In genomic region chr10:44752451-44753441, GRCh38 we compare ENCODE assay signal across 10 cellular contexts.
A peak's percentile ranks its signal among the peaks of the same experiment; 100 is the strongest.
DNase-seq lines count a peak whose midpoint lies in the region; ATAC-seq and TF ChIP-seq lines count a peak whose summit lies in the region.
"Had no signal": no experiment of that assay in that cellular context is flagged by ENCODE, and none has a peak within 500 bp of the region (broad histone marks: within the 10 kb centered on the region; RNA-seq: fewer than 3 reads in every experiment).

No MANE protein-coding gene starts in this region.

- WGBS in body of pancreas, 2 donors: 47 to 48% methylated on average over 4 of the region's 4 CpGs
- 63 to 67% (median 63%) methylated on average over 4 of the region's 4 CpGs for WGBS in psoas muscle, 3 donors

- no peaks in the 10 kb centered on the region for H3K27me3 Mint-ChIP-seq in WTC11 (ENCODE audit: low read depth)

- no peaks in the 10 kb centered on the region for H3K9me3 ChIP-seq in body of pancreas
- H3K9me3 ChIP-seq in psoas muscle: no peaks in the 10 kb centered on the region

- POLR2A ChIA-PET in WTC11 (lab: Charles Lee): no interaction called here

- CTCF ChIA-PET in WTC11 (lab: Charles Lee): no interaction called here

- H3K27me3 ChIP-seq in body of pancreas (no peaks in the 10 kb centered on the region), psoas muscle (ENCODE audit: insufficient read depth in 3 of 3, low read length in 2 of 3) (no peaks in the 10 kb centered on the region)

- intact Hi-C loops in body of pancreas (cut with DNase I): no loop called here
- intact Hi-C loops in psoas muscle (cut with DNase I): no loop called here

- H3K9me3 Mint-ChIP-seq in WTC11: peaks cover 18% of the 10 kb centered on the region

- DNase-seq in AG09309 (ENCODE audit: low read depth) (peak; percentile 95), LNCaP clone FGC (ENCODE audit: low read depth) (peak; percentile 100), body of pancreas (peak; percentile 34 to 77 (median 64)), lung microvascular endothelial cell (ENCODE audit: low read depth in 2 of 2) (peak; percentile 25 to 83), WTC11 (ENCODE audit: low spot score) (no peak), psoas muscle (no peak), erythroblast (lab: John Stamatoyannopoulos, UW) (no peak)
- DNase-seq: activated CD8-positive, alpha-beta memory T cell treated with anti-CD3 and anti-CD28 coated beads, Interleukin-2, amount 50 U/mL, for 48 hours; C1 segment of cervical spinal cord had no signal

- TF ChIP-seq POLR2A in body of pancreas (IDR thresholded peaks at IDR 0.05) (no peak), erythroblast (IDR thresholded peaks at IDR 0.05; ENCODE audit: low read length) (no peak)

- no peaks in the 10 kb centered on the region; the same call in 1 of the 2 replicates for H3K36me3 Mint-ChIP-seq in WTC11

- no peak overlapping the region for H3K4me3 Mint-ChIP-seq in WTC11

- no peaks in the 10 kb centered on the region for H3K36me3 ChIP-seq in body of pancreas (replicated peaks in 1 of 2; ENCODE audit: insufficient read depth in 1 of 2, low read depth in 2 of 2)
- no peaks in the 10 kb centered on the region for H3K36me3 ChIP-seq in psoas muscle (ENCODE audit: insufficient read depth in 1 of 2, low read depth in 1 of 2)

- H3K4me3 ChIP-seq in AG09309 (ENCODE audit: control insufficient read depth, low read depth, low read length) (no peak overlapping the region), LNCaP clone FGC (ENCODE audit: low read depth, low read length) (no peak overlapping the region), body of pancreas (no peak overlapping the region), psoas muscle (no peak overlapping the region)

- peak; percentile 89 for ATAC-seq in body of pancreas
- no peak for ATAC-seq in GM21619 (IDR thresholded peaks at IDR 0.05; ENCODE audit: unreplicated experiment)
- ATAC-seq in WTC11: no peak
- ATAC-seq in psoas muscle: no peak

- no peak overlapping the region for H3K27ac Mint-ChIP-seq in WTC11

- H3K27ac ChIP-seq in body of pancreas (peak overlapping the region; percentile 59 to 77 (median 72)), psoas muscle (no peak overlapping the region)

- TF ChIP-seq CTCF in AG09309 (IDR thresholded peaks at IDR 0.05; ENCODE audit: control insufficient read depth, insufficient read depth, low read depth, low read length, missing control alignments) (no peak), LNCaP clone FGC (IDR thresholded peaks at IDR 0.05; ENCODE audit: control insufficient read depth, extremely low read depth, insufficient read depth) (no peak), body of pancreas (IDR thresholded peaks at IDR 0.05) (no peak), WTC11 (IDR thresholded peaks at IDR 0.05) (no peak), psoas muscle (IDR thresholded peaks at IDR 0.05) (no peak)

- 0 out of 2 replicates have a peak, but pooled peaks cover 3% of the 10 kb centered on the region for H3K4me1 Mint-ChIP-seq in WTC11

- H3K4me1 ChIP-seq in body of pancreas: peaks cover 24% of the 10 kb centered on the region
- H3K4me1 ChIP-seq in psoas muscle: no peaks in the 10 kb centered on the region

TF ChIP-seq in WTC11, 78 proteins besides CTCF, POLR2A, EP300 and RAD21 (continues in another document):
- TF ChIP-seq JAZF1 (CRISPR knock-in tag; IDR thresholded peaks at IDR 0.05): no peak
- TF ChIP-seq TEAD1 (CRISPR knock-in tag; IDR thresholded peaks at IDR 0.05): no peak
- TF ChIP-seq MYBL2 (CRISPR knock-in tag; IDR thresholded peaks at IDR 0.05): no peak
- TF ChIP-seq, protein P1, sequence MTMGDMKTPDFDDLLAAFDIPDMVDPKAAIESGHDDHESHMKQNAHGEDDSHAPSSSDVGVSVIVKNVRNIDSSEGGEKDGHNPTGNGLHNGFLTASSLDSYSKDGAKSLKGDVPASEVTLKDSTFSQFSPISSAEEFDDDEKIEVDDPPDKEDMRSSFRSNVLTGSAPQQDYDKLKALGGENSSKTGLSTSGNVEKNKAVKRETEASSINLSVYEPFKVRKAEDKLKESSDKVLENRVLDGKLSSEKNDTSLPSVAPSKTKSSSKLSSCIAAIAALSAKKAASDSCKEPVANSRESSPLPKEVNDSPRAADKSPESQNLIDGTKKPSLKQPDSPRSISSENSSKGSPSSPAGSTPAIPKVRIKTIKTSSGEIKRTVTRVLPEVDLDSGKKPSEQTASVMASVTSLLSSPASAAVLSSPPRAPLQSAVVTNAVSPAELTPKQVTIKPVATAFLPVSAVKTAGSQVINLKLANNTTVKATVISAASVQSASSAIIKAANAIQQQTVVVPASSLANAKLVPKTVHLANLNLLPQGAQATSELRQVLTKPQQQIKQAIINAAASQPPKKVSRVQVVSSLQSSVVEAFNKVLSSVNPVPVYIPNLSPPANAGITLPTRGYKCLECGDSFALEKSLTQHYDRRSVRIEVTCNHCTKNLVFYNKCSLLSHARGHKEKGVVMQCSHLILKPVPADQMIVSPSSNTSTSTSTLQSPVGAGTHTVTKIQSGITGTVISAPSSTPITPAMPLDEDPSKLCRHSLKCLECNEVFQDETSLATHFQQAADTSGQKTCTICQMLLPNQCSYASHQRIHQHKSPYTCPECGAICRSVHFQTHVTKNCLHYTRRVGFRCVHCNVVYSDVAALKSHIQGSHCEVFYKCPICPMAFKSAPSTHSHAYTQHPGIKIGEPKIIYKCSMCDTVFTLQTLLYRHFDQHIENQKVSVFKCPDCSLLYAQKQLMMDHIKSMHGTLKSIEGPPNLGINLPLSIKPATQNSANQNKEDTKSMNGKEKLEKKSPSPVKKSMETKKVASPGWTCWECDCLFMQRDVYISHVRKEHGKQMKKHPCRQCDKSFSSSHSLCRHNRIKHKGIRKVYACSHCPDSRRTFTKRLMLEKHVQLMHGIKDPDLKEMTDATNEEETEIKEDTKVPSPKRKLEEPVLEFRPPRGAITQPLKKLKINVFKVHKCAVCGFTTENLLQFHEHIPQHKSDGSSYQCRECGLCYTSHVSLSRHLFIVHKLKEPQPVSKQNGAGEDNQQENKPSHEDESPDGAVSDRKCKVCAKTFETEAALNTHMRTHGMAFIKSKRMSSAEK (CRISPR knock-in tag; IDR thresholded peaks at IDR 0.05; ENCODE audit: borderline replicate concordance): no peak
- TF ChIP-seq ZNF219 (CRISPR knock-in tag; IDR thresholded peaks at IDR 0.05; ENCODE audit: borderline replicate concordance): no peak
- TF ChIP-seq, protein P2, sequence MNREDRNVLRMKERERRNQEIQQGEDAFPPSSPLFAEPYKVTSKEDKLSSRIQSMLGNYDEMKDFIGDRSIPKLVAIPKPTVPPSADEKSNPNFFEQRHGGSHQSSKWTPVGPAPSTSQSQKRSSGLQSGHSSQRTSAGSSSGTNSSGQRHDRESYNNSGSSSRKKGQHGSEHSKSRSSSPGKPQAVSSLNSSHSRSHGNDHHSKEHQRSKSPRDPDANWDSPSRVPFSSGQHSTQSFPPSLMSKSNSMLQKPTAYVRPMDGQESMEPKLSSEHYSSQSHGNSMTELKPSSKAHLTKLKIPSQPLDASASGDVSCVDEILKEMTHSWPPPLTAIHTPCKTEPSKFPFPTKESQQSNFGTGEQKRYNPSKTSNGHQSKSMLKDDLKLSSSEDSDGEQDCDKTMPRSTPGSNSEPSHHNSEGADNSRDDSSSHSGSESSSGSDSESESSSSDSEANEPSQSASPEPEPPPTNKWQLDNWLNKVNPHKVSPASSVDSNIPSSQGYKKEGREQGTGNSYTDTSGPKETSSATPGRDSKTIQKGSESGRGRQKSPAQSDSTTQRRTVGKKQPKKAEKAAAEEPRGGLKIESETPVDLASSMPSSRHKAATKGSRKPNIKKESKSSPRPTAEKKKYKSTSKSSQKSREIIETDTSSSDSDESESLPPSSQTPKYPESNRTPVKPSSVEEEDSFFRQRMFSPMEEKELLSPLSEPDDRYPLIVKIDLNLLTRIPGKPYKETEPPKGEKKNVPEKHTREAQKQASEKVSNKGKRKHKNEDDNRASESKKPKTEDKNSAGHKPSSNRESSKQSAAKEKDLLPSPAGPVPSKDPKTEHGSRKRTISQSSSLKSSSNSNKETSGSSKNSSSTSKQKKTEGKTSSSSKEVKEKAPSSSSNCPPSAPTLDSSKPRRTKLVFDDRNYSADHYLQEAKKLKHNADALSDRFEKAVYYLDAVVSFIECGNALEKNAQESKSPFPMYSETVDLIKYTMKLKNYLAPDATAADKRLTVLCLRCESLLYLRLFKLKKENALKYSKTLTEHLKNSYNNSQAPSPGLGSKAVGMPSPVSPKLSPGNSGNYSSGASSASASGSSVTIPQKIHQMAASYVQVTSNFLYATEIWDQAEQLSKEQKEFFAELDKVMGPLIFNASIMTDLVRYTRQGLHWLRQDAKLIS (CRISPR knock-in tag; IDR thresholded peaks at IDR 0.05; ENCODE audit: borderline replicate concordance): no peak
- TF ChIP-seq ARID4B (CRISPR knock-in tag; IDR thresholded peaks at IDR 0.05; ENCODE audit: borderline replicate concordance): no peak
- no peak for TF ChIP-seq ZBTB21 (CRISPR knock-in tag; IDR thresholded peaks at IDR 0.05; ENCODE audit: borderline replicate concordance)

Comparison
In these comparisons a context has a peak if more than half of its experiments do, and no peak if none do; other contexts are left out.
1. DNase-seq: peak in AG09309 (single experiment), LNCaP clone FGC (single experiment), body of pancreas (4 of 4) and lung microvascular endothelial cell (2 of 2); none in WTC11 (single experiment), psoas muscle (0 of 2) and erythroblast (0 of 2).